Comparison of ENCODE assay signal across 8 cellular contexts in the genomic region with DNA sequence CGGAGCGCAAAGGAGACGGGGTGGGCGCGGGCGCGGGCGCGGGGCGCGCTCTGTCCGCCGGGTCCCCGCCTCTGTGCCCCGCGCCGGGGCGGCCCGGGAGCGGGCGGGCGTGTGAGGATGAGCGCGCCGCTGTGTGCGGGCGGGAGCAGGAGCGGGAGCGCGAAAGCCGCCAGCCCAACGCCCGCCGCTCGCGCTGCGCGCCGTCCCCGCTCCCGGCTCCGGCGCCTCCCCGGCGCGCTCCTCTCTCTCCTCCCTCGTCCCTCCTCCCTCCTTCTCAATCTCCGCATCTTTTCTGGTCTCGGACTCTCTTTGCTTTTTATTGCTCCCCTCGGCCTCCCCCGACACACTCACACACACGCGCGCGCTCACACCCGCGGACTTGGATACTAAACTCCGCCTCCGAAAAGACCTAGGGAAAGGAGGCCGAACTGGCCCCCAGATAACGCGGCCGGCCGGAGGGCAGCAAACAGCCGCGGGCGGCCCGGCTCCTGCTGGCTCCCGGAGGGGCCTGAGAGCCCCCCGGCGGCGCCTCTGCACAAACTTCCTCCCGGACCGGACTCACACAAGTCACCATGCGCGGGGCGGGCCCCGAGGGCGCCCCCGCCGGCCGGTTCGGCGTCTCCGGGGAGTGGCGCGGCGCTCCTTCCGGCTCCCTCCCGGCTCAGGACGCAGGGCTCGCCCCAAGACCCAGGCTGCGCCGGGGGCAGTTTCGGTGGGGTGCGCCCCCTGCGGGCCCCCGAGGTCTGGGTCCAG. TPM values are rescaled to one million over a fixed set of nuclear protein-coding genes. Genes with fewer than 3 reads are reported as not detected.
DNase-seq lines count a peak whose midpoint lies in the region; ATAC-seq and TF ChIP-seq lines count a peak whose summit lies in the region.

A gene with protein sequence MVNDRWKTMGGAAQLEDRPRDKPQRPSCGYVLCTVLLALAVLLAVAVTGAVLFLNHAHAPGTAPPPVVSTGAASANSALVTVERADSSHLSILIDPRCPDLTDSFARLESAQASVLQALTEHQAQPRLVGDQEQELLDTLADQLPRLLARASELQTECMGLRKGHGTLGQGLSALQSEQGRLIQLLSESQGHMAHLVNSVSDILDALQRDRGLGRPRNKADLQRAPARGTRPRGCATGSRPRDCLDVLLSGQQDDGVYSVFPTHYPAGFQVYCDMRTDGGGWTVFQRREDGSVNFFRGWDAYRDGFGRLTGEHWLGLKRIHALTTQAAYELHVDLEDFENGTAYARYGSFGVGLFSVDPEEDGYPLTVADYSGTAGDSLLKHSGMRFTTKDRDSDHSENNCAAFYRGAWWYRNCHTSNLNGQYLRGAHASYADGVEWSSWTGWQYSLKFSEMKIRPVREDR (minus strand): TSS at position 596 of the 753 bp plus-strand sequence. CDS start 640 bp downstream, outside the sequence.

- H3K27me3 Mint-ChIP-seq in activated T-cell treated with anti-CD3 and anti-CD28 coated beads, Interleukin-2, amount 50 U/mL, for 24 hours, result peaks cover 84% of the 10 kb centered on the region

- H3K9me3 ChIP-seq in breast epithelium, result no peaks in the 10 kb centered on the region
- H3K9me3 ChIP-seq in lower lobe of right lung, result no peaks in the 10 kb centered on the region

- H3K36me3 ChIP-seq in breast epithelium (no peaks in the 10 kb centered on the region), lower lobe of right lung (no peaks in the 10 kb centered on the region)

- H3K27ac ChIP-seq in breast epithelium, result no peak within 1 kb of the TSS
- H3K27ac ChIP-seq in lower lobe of right lung, result no peak within 1 kb of the TSS

- intact Hi-C loops in breast epithelium (cut with DNase I; ENCODE audit: low total_unique reads) (no loop called here), lower lobe of right lung (cut with DNase I) (no loop called here)

- TF ChIP-seq CTCF in breast epithelium (IDR thresholded peaks at IDR 0.05) (no peak), lower lobe of right lung (IDR thresholded peaks at IDR 0.05) (peak; percentile 21)

- peak; percentile 51 for DNase-seq in activated T-cell treated with anti-CD3 and anti-CD28 coated beads, Interleukin-2, amount 50 U/mL, for 24 hours
- no peak for DNase-seq in activated T-cell treated with anti-CD3 and anti-CD28 coated beads for 4 hours
- DNase-seq in NOMO-1 (lab: John Stamatoyannopoulos, UW; ENCODE audit: unreplicated experiment in 2 of 2), result peak; percentile 8 to 33
- no peak for DNase-seq in breast epithelium (ENCODE audit: low spot score in 2 of 2)
- no peak for DNase-seq in lower lobe of right lung
- no peak for DNase-seq in T-helper 9 cell
- DNase-seq in hippocampal formation (lab: John Stamatoyannopoulos, UW), result no peak

- no peaks in the 10 kb centered on the region for H3K36me3 Mint-ChIP-seq in activated T-cell treated with anti-CD3 and anti-CD28 coated beads, Interleukin-2, amount 50 U/mL, for 24 hours (ENCODE audit: low read depth)

- ATAC-seq in lower lobe of right lung (no peak), HG03354 (IDR thresholded peaks at IDR 0.05; ENCODE audit: poor library complexity, severe bottlenecking, unreplicated experiment) (no peak)

- H3K4me1 ChIP-seq in breast epithelium (peaks cover 9 to 16% of the 10 kb centered on the region in 2 donors), lower lobe of right lung (peaks cover 22% of the 10 kb centered on the region)

- no peaks in the 10 kb centered on the region for H3K9me3 Mint-ChIP-seq in activated T-cell treated with anti-CD3 and anti-CD28 coated beads, Interleukin-2, amount 50 U/mL, for 24 hours

- H3K4me3 Mint-ChIP-seq in activated T-cell treated with anti-CD3 and anti-CD28 coated beads, Interleukin-2, amount 50 U/mL, for 24 hours, result peak within 1 kb of the TSS; percentile 68

- peak within 1 kb of the TSS; percentile 39 to 68 (median 51) for H3K4me3 ChIP-seq in breast epithelium
- peak within 1 kb of the TSS; percentile 53 for H3K4me3 ChIP-seq in lower lobe of right lung

- H3K4me1 Mint-ChIP-seq in activated T-cell treated with anti-CD3 and anti-CD28 coated beads, Interleukin-2, amount 50 U/mL, for 24 hours (ENCODE audit: low read depth), result peaks cover 9% of the 10 kb centered on the region

- H3K27me3 ChIP-seq in breast epithelium (peaks cover 8 to 93% of the 10 kb centered on the region in 2 donors), lower lobe of right lung (ENCODE audit: low read depth) (peaks cover 84% of the 10 kb centered on the region)

- no peak within 1 kb of the TSS for H3K27ac Mint-ChIP-seq in activated T-cell treated with anti-CD3 and anti-CD28 coated beads, Interleukin-2, amount 50 U/mL, for 24 hours

- TF ChIP-seq POLR2A in breast epithelium (IDR thresholded peaks at IDR 0.05), result no peak

RNA-seq across cellular contexts. Expression of the gene that starts here (rescaled TPM):
- total RNA-seq in breast epithelium, result under 1 TPM in 2 of 3 donors, not detected in 1; 0.16 to 0.44 TPM
- 1.3 TPM for total RNA-seq in lower lobe of right lung

Comparison
In these comparisons a context has a peak if more than half of its experiments do, and no peak if none do; other contexts are left out.
1. DNase-seq: peak in activated T-cell treated with anti-CD3 and anti-CD28 coated beads, Interleukin-2, amount 50 U/mL, for 24 hours (single experiment) and NOMO-1 (2 of 2); none in activated T-cell treated with anti-CD3 and anti-CD28 coated beads for 4 hours (single experiment), breast epithelium (0 of 2), lower lobe of right lung (single experiment), T-helper 9 cell (single experiment) and hippocampal formation (0 of 2).